In the genomic region with DNA sequence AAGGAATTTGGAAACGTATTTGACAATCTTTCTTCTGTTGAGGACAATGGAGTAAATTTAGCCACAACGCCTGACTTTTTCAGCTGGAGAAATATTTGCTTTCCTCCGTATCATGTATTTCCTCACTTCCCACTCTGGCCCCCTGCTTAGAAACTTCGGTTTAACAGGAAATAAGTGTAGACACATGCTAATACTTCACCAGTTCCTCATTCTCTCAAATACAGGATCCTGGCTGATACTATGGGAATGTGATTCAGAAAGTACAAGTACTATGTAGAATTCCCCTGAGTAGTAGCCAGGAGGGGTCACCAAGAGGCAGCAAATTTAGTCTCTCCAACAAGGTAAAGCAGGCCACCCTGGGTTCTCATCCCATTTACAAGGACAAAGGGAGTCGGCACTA, we compare ENCODE assay signal across 15 cellular contexts. TPM values are rescaled to one million over a fixed set of nuclear protein-coding genes. Genes with fewer than 3 reads are reported as not detected.
DNase-seq lines count a peak whose midpoint lies in the region; ATAC-seq and TF ChIP-seq lines count a peak whose summit lies in the region.
"Had no signal": no experiment of that assay in that cellular context is flagged by ENCODE, and none has a peak within 500 bp of the region (broad histone marks: within the 10 kb centered on the region; RNA-seq: fewer than 3 reads in every experiment).

No MANE protein-coding gene starts in this region.

- H3K9me2 ChIP-seq in PC-3 (replicated peaks; ENCODE audit: low read length) (no peaks in the 10 kb centered on the region; the same call in 1 of the 2 replicates), SK-N-SH (no peaks in the 10 kb centered on the region)

- no peak overlapping the region for H2AFZ ChIP-seq in PC-3 (ENCODE audit: low read length)
- no peak overlapping the region for H2AFZ ChIP-seq in SK-N-SH (ENCODE audit: low read depth)

- H3K4me3 Mint-ChIP-seq in endothelial cell (ENCODE audit: unreplicated experiment), result no peak overlapping the region
- H3K4me3 Mint-ChIP-seq: activated naive CD4-positive, alpha-beta T cell treated with anti-CD3 and anti-CD28 coated beads for 36 hours; immature natural killer cell; stimulated activated naive CD8-positive, alpha-beta T cell treated with anti-CD3 and anti-CD28 coated beads, Interleukin-15, Interleukin-2, amounts not matched to agents 100 ng/mL and 50 ng/mL, for 24 hours had no signal

- WGBS in mesendoderm (ENCODE audit: extremely low coverage, insufficient coverage, low lambda C conversion rate), result no CpG with 5 or more reads among the region's 5 CpGs
- WGBS in SK-N-SH (ENCODE audit: low lambda C conversion rate), result 71% methylated on average over 5 of the region's 5 CpGs

- TF ChIP-seq EP300 in SK-N-SH (IDR thresholded peaks at IDR 0.05; ENCODE audit: borderline replicate concordance in 1 of 2, low read depth in 1 of 2, low read length in 1 of 2), result no peak

- DNase-seq in GDM1 (lab: John Stamatoyannopoulos, UW), result peak; percentile 52
- peak; percentile 24 for DNase-seq in PC-3
- no peak for DNase-seq in endothelial cell (ENCODE audit: low spot score)
- peak; percentile 45 for DNase-seq in mesendoderm
- no peak for DNase-seq in SK-N-SH
- DNase-seq in NAMALWA (ENCODE audit: low spot score), result no peak
- DNase-seq: activated naive CD4-positive, alpha-beta T cell treated with anti-CD3 and anti-CD28 coated beads for 36 hours; cerebellar nuclear complex; GOT3; immature natural killer cell; NCI-H1048; NCI-H446 treated with DMSO at 0.1 percent for 48 hours had no signal

- H3K36me3 Mint-ChIP-seq in endothelial cell (ENCODE audit: low read depth, unreplicated experiment), result peaks cover 24% of the 10 kb centered on the region
- H3K36me3 Mint-ChIP-seq: immature natural killer cell had no signal

- H3K9ac ChIP-seq in PC-3 (ENCODE audit: low read length) (no peak overlapping the region), mesendoderm (ENCODE audit: low read length) (no peak overlapping the region), SK-N-SH (no peak overlapping the region)

- no peaks in the 10 kb centered on the region for H3K79me2 ChIP-seq in PC-3 (ENCODE audit: low read length)
- H3K79me2 ChIP-seq in mesendoderm (ENCODE audit: control insufficient read depth, insufficient read depth, low read length), result no peaks in the 10 kb centered on the region
- no peaks in the 10 kb centered on the region for H3K79me2 ChIP-seq in SK-N-SH (ENCODE audit: insufficient read depth)

- peak overlapping the region; percentile 77 for H3K27ac Mint-ChIP-seq in endothelial cell (ENCODE audit: unreplicated experiment)
- H3K27ac Mint-ChIP-seq: activated naive CD4-positive, alpha-beta T cell treated with anti-CD3 and anti-CD28 coated beads for 36 hours; immature natural killer cell; stimulated activated naive CD8-positive, alpha-beta T cell treated with anti-CD3 and anti-CD28 coated beads, Interleukin-15, Interleukin-2, amounts not matched to agents 100 ng/mL and 50 ng/mL, for 24 hours had no signal

- no peak overlapping the region for H2BK5ac ChIP-seq in mesendoderm (ENCODE audit: low read length)

- peak overlapping the region; percentile 18 for H3K56ac ChIP-seq in mesendoderm (ENCODE audit: low read length)

- no TSS peak for BruUV-seq in PC-3 (replicated peaks; lab: Mats Ljungman, UMichigan)

- ATAC-seq in PC-3, result peak; percentile 40
- no peak for ATAC-seq in HG02885 (IDR thresholded peaks at IDR 0.05; ENCODE audit: poor library complexity, unreplicated experiment)
- no peak for ATAC-seq in GM21367 (IDR thresholded peaks at IDR 0.05; ENCODE audit: unreplicated experiment)

- no peak overlapping the region for H3K4me3 ChIP-seq in PC-3 (ENCODE audit: low read length)
- no peak overlapping the region for H3K4me3 ChIP-seq in mesendoderm (ENCODE audit: low read length)
- H3K4me3 ChIP-seq in SK-N-SH (ENCODE audit: low read depth in 2 of 2, low read length in 1 of 2), result no peak overlapping the region

- no peak for TF ChIP-seq RAD21 in SK-N-SH (IDR thresholded peaks at IDR 0.05; ENCODE audit: low read length)

- H2BK15ac ChIP-seq in mesendoderm (replicated peaks; ENCODE audit: low read depth), result no peak overlapping the region

- CTCF ChIA-PET in PC-3 (lab: Charles Lee), result no interaction called here
- CTCF ChIA-PET in SK-N-SH (lab: Yijun Ruan, JAX), result no interaction called here

- no peak overlapping the region for H2AK5ac ChIP-seq in mesendoderm (ENCODE audit: low read length)

- H3K9me3 ChIP-seq in PC-3 (ENCODE audit: low read length), result no peaks in the 10 kb centered on the region
- H3K9me3 ChIP-seq in SK-N-SH, result no peaks in the 10 kb centered on the region

- no peaks in the 10 kb centered on the region for H3K79me1 ChIP-seq in mesendoderm (ENCODE audit: low read length)

- H3K9me3 Mint-ChIP-seq in endothelial cell (ENCODE audit: unreplicated experiment), result no peaks in the 10 kb centered on the region
- H3K9me3 Mint-ChIP-seq: activated naive CD4-positive, alpha-beta T cell treated with anti-CD3 and anti-CD28 coated beads for 36 hours; immature natural killer cell had no signal

- no peaks in the 10 kb centered on the region for H3K4me1 ChIP-seq in PC-3 (ENCODE audit: insufficient read depth, low read length)
- H3K4me1 ChIP-seq in mesendoderm (ENCODE audit: control insufficient read depth, low read depth, low read length), result no peaks in the 10 kb centered on the region
- H3K4me1 ChIP-seq in SK-N-SH (ENCODE audit: control insufficient read depth in 1 of 2, insufficient read depth in 2 of 2, low read depth in 1 of 2, low read length in 1 of 2), result no peaks in the 10 kb centered on the region

- no peak overlapping the region for H3K4ac ChIP-seq in mesendoderm (ENCODE audit: low read depth, low read length)

- no peak overlapping the region for H3K23ac ChIP-seq in mesendoderm (ENCODE audit: low read length)

- H3K4me1 Mint-ChIP-seq in endothelial cell (ENCODE audit: unreplicated experiment), result peaks cover 35% of the 10 kb centered on the region
- H3K4me1 Mint-ChIP-seq: immature natural killer cell had no signal

- TF ChIP-seq CTCF in PC-3 (conservative IDR thresholded peaks at IDR 0.05; ENCODE audit: low read depth, low read length) (peak; percentile 28; the same call in 1 of the 2 replicates), endothelial cell (IDR thresholded peaks at IDR 0.05; ENCODE audit: unreplicated experiment) (no peak), SK-N-SH (IDR thresholded peaks at IDR 0.05) (no peak)

- no peaks in the 10 kb centered on the region for H3K36me3 ChIP-seq in PC-3 (ENCODE audit: low read depth, low read length)
- H3K36me3 ChIP-seq in mesendoderm (ENCODE audit: control insufficient read depth, insufficient read depth, low read length), result no peaks in the 10 kb centered on the region
- H3K36me3 ChIP-seq in SK-N-SH (replicated peaks in 1 of 2; ENCODE audit: control insufficient read depth in 1 of 2, insufficient read depth in 2 of 2, low read length in 1 of 2), result no peaks in the 10 kb centered on the region

- no peak overlapping the region for H3K4me2 ChIP-seq in PC-3 (ENCODE audit: low read length)
- H3K4me2 ChIP-seq in mesendoderm (ENCODE audit: low read length), result no peak overlapping the region
- no peak overlapping the region for H3K4me2 ChIP-seq in SK-N-SH

- H3K27ac ChIP-seq in PC-3 (ENCODE audit: low read length) (no peak overlapping the region), mesendoderm (ENCODE audit: low read depth, low read length) (no peak overlapping the region), SK-N-SH (ENCODE audit: low read depth in 2 of 2, low read length in 1 of 2) (no peak overlapping the region)

- H2BK120ac ChIP-seq in mesendoderm (ENCODE audit: low read depth, low read length), result no peak overlapping the region

- H3F3A ChIP-seq in PC-3 (ENCODE audit: low read length, unreplicated experiment), result no peaks in the 10 kb centered on the region
- H3F3A ChIP-seq in SK-N-SH (replicated peaks; ENCODE audit: insufficient read depth), result no peaks in the 10 kb centered on the region

- no peaks in the 10 kb centered on the region for H4K20me1 ChIP-seq in PC-3 (ENCODE audit: low read length)
- no peaks in the 10 kb centered on the region for H4K20me1 ChIP-seq in SK-N-SH (ENCODE audit: insufficient read depth)

- H4K8ac ChIP-seq in mesendoderm (ENCODE audit: low read depth, low read length), result no peak overlapping the region

- POLR2A ChIA-PET in PC-3 (lab: Charles Lee; ENCODE audit: unreplicated experiment) (no interaction called here), SK-N-SH (lab: Yijun Ruan, JAX) (no interaction called here)

- no peak overlapping the region for H4K5ac ChIP-seq in mesendoderm (ENCODE audit: low read length)

- H3K27me3 ChIP-seq in PC-3 (ENCODE audit: low read length) (no peaks in the 10 kb centered on the region), mesendoderm (ENCODE audit: insufficient read depth, low read length, poor library complexity) (no peaks in the 10 kb centered on the region), SK-N-SH (ENCODE audit: insufficient read depth) (no peaks in the 10 kb centered on the region)

- intact Hi-C loops in PC-3 (cut with micrococcal nuclease), result no loop called here

- H3K18ac ChIP-seq in mesendoderm (ENCODE audit: low read length), result no peak overlapping the region

- no peaks in the 10 kb centered on the region for H3K27me3 Mint-ChIP-seq in endothelial cell (ENCODE audit: unreplicated experiment)
- H3K27me3 Mint-ChIP-seq: stimulated activated naive CD8-positive, alpha-beta T cell treated with anti-CD3 and anti-CD28 coated beads, Interleukin-15, Interleukin-2, amounts not matched to agents 100 ng/mL and 50 ng/mL, for 24 hours had no signal

TF ChIP-seq in SK-N-SH, 30 proteins besides CTCF, POLR2A, EP300 and RAD21:
- TF ChIP-seq GABPA (IDR thresholded peaks at IDR 0.05; ENCODE audit: low read depth) (no peak), MEF2A (IDR thresholded peaks at IDR 0.05; ENCODE audit: borderline replicate concordance, low read depth) (no peak), NRF1 (IDR thresholded peaks at IDR 0.05; ENCODE audit: low read depth, low read length) (no peak), RXRA (IDR thresholded peaks at IDR 0.05; ENCODE audit: borderline replicate concordance, low read depth) (no peak), RCOR1 (IDR thresholded peaks at IDR 0.05; ENCODE audit: low read length) (no peak), TEAD4 (IDR thresholded peaks at IDR 0.05; ENCODE audit: borderline replicate concordance, insufficient read depth) (no peak)
- TF ChIP-seq, protein P1, sequence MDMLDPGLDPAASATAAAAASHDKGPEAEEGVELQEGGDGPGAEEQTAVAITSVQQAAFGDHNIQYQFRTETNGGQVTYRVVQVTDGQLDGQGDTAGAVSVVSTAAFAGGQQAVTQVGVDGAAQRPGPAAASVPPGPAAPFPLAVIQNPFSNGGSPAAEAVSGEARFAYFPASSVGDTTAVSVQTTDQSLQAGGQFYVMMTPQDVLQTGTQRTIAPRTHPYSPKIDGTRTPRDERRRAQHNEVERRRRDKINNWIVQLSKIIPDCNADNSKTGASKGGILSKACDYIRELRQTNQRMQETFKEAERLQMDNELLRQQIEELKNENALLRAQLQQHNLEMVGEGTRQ (IDR thresholded peaks at IDR 0.05; ENCODE audit: borderline replicate concordance, low read depth, low read length), result no peak

RNA-seq across cellular contexts. Expression of a gene that starts 58.0 kb away (rescaled TPM):
- total RNA-seq in PC-3 (2014; rRNA removed) (10.2 and 13.5 TPM in 2 replicates), endothelial cell (ENCODE audit: unreplicated experiment) (104 TPM)
- 50.0 TPM for polyA plus RNA-seq in mesendoderm (2013, experiment 1 of 2)
- polyA plus RNA-seq in mesendoderm (2013, experiment 2 of 2), result 47.9 TPM
- 7.4 and 7.9 TPM in 2 replicates for polyA plus RNA-seq in SK-N-SH (2012; rRNA removed)
- polyA plus RNA-seq in SK-N-SH (2012; cell fraction: cytosol; rRNA removed), result 7.3 and 7.5 TPM in 2 replicates
- polyA plus RNA-seq in SK-N-SH (2012; cell fraction: nucleus; rRNA removed), result 13.9 and 14.1 TPM in 2 replicates

Comparison
In these comparisons a context has a peak if more than half of its experiments do, and no peak if none do; other contexts are left out.
1. DNase-seq: peak in GDM1 (single experiment), PC-3 (single experiment) and mesendoderm (single experiment); none in endothelial cell (single experiment), SK-N-SH (single experiment) and NAMALWA (single experiment).